Comparison of ENCODE assay signal across 8 cellular contexts in the genomic region with DNA sequence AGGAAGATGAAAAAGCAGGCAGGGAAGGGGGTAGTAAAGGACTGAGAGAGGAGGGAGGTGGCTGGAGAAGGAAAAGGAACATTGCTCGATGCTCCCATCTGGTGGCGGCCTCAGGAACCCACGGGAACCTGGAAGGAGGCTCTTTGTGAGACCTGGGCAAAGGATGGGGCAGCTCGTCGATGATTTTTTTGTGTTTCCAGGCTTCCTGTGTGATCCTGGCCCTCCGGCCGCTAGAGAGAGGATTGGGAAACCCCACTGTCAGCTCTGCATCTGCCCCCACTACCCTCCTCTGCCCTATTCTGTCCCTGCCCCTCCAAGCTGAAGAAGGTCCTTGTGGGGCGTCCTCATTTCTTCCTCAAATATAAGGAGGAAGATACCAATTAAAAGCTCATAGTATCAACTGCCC. TPM values are rescaled to one million over a fixed set of nuclear protein-coding genes. Genes with fewer than 3 reads are reported as not detected.
DNase-seq lines count a peak whose midpoint lies in the region; ATAC-seq and TF ChIP-seq lines count a peak whose summit lies in the region.

No MANE protein-coding gene starts in this region.

- H3K9me3 ChIP-seq in psoas muscle, result no peaks in the 10 kb centered on the region

- intact Hi-C loops in Right ventricle myocardium superior (cut with DNase I) (loop anchor here (2.0 to 10.0 kb wide), 2 partner anchors 57 to 297 kb away; a partner anchor contains a TSS), psoas muscle (cut with DNase I) (loop anchor here (2.0 to 5.0 kb wide), 5 partner anchors 23 to 295 kb away; a partner anchor contains a TSS)

- H3K36me3 ChIP-seq in psoas muscle (ENCODE audit: insufficient read depth in 1 of 2, low read depth in 1 of 2), result no peaks in the 10 kb centered on the region

- H3K27me3 ChIP-seq in psoas muscle (ENCODE audit: insufficient read depth in 3 of 3, low read length in 2 of 3), result no peaks in the 10 kb centered on the region

- ATAC-seq in Right ventricle myocardium superior (ENCODE audit: poor library complexity) (peak; percentile 78), psoas muscle (peak; percentile 51 to 68 (median 58)), GM21526 (IDR thresholded peaks at IDR 0.05; ENCODE audit: low FRiP score, unreplicated experiment) (no peak), HG03521 (IDR thresholded peaks at IDR 0.05; ENCODE audit: unreplicated experiment) (no peak)

- no peak overlapping the region for H3K4me3 ChIP-seq in psoas muscle

- no peak overlapping the region for H3K4me3 Mint-ChIP-seq in activated naive CD8-positive, alpha-beta T cell treated with anti-CD3 and anti-CD28 coated beads for 36 hours

- no peaks in the 10 kb centered on the region for H3K9me3 Mint-ChIP-seq in activated naive CD8-positive, alpha-beta T cell treated with anti-CD3 and anti-CD28 coated beads for 36 hours

- H3K27ac ChIP-seq in psoas muscle, result no peak overlapping the region

- DNase-seq in ELR (ENCODE audit: low read depth) (peak; percentile 82), M059J (ENCODE audit: low read depth) (peak; percentile 66), SHP77 (lab: John Stamatoyannopoulos, UW) (peak; percentile 60 to 70), Right ventricle myocardium superior (peak; percentile 81), psoas muscle (peak; percentile 64 to 80)
- DNase-seq in activated naive CD8-positive, alpha-beta T cell treated with anti-CD3 and anti-CD28 coated beads for 36 hours, result peak; percentile 48

- WGBS in psoas muscle, 3 donors, result 15 to 20% (median 18%) methylated on average over 8 of the region's 8 CpGs

- TF ChIP-seq CTCF in psoas muscle (IDR thresholded peaks at IDR 0.05), result peak; percentile 83

- no peaks in the 10 kb centered on the region for H3K27me3 Mint-ChIP-seq in activated naive CD8-positive, alpha-beta T cell treated with anti-CD3 and anti-CD28 coated beads for 36 hours

- no peaks in the 10 kb centered on the region for H3K36me3 Mint-ChIP-seq in activated naive CD8-positive, alpha-beta T cell treated with anti-CD3 and anti-CD28 coated beads for 36 hours

- H3K4me1 ChIP-seq in psoas muscle, result peaks cover 26% of the 10 kb centered on the region

- H3K27ac Mint-ChIP-seq in activated naive CD8-positive, alpha-beta T cell treated with anti-CD3 and anti-CD28 coated beads for 36 hours, result no peak overlapping the region

- H3K4me1 Mint-ChIP-seq in activated naive CD8-positive, alpha-beta T cell treated with anti-CD3 and anti-CD28 coated beads for 36 hours, result no peaks in the 10 kb centered on the region

RNA-seq across cellular contexts. Expression of a gene that starts 6.6 kb away (rescaled TPM):
- not detected in 2 replicates for total RNA-seq in M059J (2014; rRNA removed; shearing (Covaris generic))
- not detected for total RNA-seq in activated naive CD8-positive, alpha-beta T cell treated with anti-CD3 and anti-CD28 coated beads for 36 hours
- total RNA-seq in Right ventricle myocardium superior, result 0.51 TPM
- 1 to 10 TPM in 2 of 4 donors, under 1 TPM in 2; 0.25 to 3.4 (median 1.1) TPM for total RNA-seq in psoas muscle
- under 1 TPM; 0.09 to 0.32 (median 0.30) TPM for polyA plus RNA-seq in psoas muscle

RNA-seq across cellular contexts. Expression of a gene that starts 24.2 kb away (rescaled TPM):
- total RNA-seq in M059J (2014; rRNA removed; shearing (Covaris generic)), result 9.9 and 19.9 TPM in 2 replicates
- 10 to 100 TPM; 40.1 to 44.9 TPM for total RNA-seq in activated naive CD8-positive, alpha-beta T cell treated with anti-CD3 and anti-CD28 coated beads for 36 hours
- total RNA-seq in Right ventricle myocardium superior (83.8 TPM), psoas muscle (100 to 1,000 TPM in 3 of 4 donors, 10 to 100 TPM in 1; 74.9 to 155 (median 102) TPM)
- polyA plus RNA-seq in psoas muscle, result 10 to 100 TPM; 12.8 to 40.9 (median 21.4) TPM

Comparison
In these comparisons a context has a peak if more than half of its experiments do, and no peak if none do; other contexts are left out.
1. ATAC-seq: peak in Right ventricle myocardium superior (single experiment) and psoas muscle (4 of 4); none in GM21526 (single experiment) and HG03521 (single experiment).
2. Peak in every context shown above with its lines, with median percentiles within 50 percentile points of each other: DNase-seq.